21 cellular contexts compared by ENCODE assay signal in the genomic region with DNA sequence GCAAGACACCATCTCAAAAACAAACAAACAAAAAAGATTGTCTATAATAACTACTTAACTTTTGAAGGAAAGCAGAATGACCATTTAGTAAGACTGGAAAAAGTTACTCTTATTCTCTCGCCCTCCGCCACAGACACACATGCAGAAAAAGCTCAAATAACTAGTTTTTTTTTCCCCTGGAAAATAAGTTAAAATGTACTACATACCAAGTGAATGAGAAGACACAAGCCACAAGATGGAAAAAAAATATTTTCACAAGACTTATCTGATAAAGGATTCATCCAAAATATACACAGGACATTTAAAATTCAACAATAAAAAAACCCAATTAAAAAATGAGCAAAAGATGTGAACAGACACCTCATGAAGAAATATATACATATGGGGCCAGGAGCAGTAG. TPM values are rescaled to one million over a fixed set of nuclear protein-coding genes. Genes with fewer than 3 reads are reported as not detected.
DNase-seq lines count a peak whose midpoint lies in the region; ATAC-seq, FAIRE-seq and TF ChIP-seq lines count a peak whose summit lies in the region.
"Had no signal": no experiment of that assay in that cellular context is flagged by ENCODE, and none has a peak within 500 bp of the region (broad histone marks: within the 10 kb centered on the region; RNA-seq: fewer than 3 reads in every experiment).

No MANE protein-coding gene starts in this region.

- H3K4me1 ChIP-seq in astrocyte (ENCODE audit: insufficient read depth, low read length) (peaks cover 34% of the 10 kb centered on the region), tibial artery (peaks cover 0 to 60% (median 13%) of the 10 kb centered on the region in 4 donors)

- H3K27me3 ChIP-seq in astrocyte (ENCODE audit: insufficient read depth, low read length) (no peaks in the 10 kb centered on the region), tibial artery (no peaks in the 10 kb centered on the region)

- H3K36me3 ChIP-seq in astrocyte (ENCODE audit: insufficient read depth, low read length) (no peaks in the 10 kb centered on the region), tibial artery (no peaks in the 10 kb centered on the region)

- H3K4me3 ChIP-seq in astrocyte (ENCODE audit: insufficient read depth, low read depth, low read length) (peak overlapping the region; percentile 15), tibial artery (no peak overlapping the region)
- H3K4me3 ChIP-seq: A549, SK-N-MC had no signal

- H3K36me3 Mint-ChIP-seq in stimulated activated naive CD8-positive, alpha-beta T cell treated with anti-CD3 and anti-CD28 coated beads, Interleukin-15, Interleukin-2, amounts not matched to agents 100 ng/mL and 50 ng/mL, for 24 hours (ENCODE audit: low read depth) = no peaks in the 10 kb centered on the region
- no peaks in the 10 kb centered on the region for H3K36me3 Mint-ChIP-seq in astrocyte (ENCODE audit: low read depth, unreplicated experiment)
- H3K36me3 Mint-ChIP-seq in glutamatergic neuron (ENCODE audit: unreplicated experiment) = no peaks in the 10 kb centered on the region
- no peaks in the 10 kb centered on the region for H3K36me3 Mint-ChIP-seq in stimulated activated memory B cell treated with anti-CD40 and anti-IgM and Interleukin-4, amounts not matched to agents 10 μg/mL and 1 μg/mL and 100 μg/mL, for 72 hours
- H3K36me3 Mint-ChIP-seq: stimulated activated effector memory CD8-positive, alpha-beta T cell treated with anti-CD3 and anti-CD28 coated beads, Interleukin-12 subunit alpha, Interleukin-12 subunit beta, amount 100 ng/mL, for 72 hours had no signal

- intact Hi-C loops in tibial artery (cut with DNase I; ENCODE audit: low total_unique reads) = no loop called here

- TF ChIP-seq CTCF in astrocyte (IDR thresholded peaks at IDR 0.05; ENCODE audit: insufficient read depth, low read depth, low read length) (no peak), glutamatergic neuron (IDR thresholded peaks at IDR 0.05; ENCODE audit: partially characterized antibody, unreplicated experiment) (no peak), tibial artery (IDR thresholded peaks at IDR 0.05) (no peak), omental fat pad (IDR thresholded peaks at IDR 0.05) (no peak)

- no peak overlapping the region for H2AFZ ChIP-seq in astrocyte (ENCODE audit: low read depth, low read length)

- peak overlapping the region; percentile 56 for H3K9ac ChIP-seq in astrocyte (ENCODE audit: low read length)

- H3K4me3 Mint-ChIP-seq in stimulated activated naive CD8-positive, alpha-beta T cell treated with anti-CD3 and anti-CD28 coated beads, Interleukin-15, Interleukin-2, amounts not matched to agents 100 ng/mL and 50 ng/mL, for 24 hours = no peak overlapping the region
- H3K4me3 Mint-ChIP-seq in astrocyte (ENCODE audit: unreplicated experiment) = no peak overlapping the region
- no peak overlapping the region for H3K4me3 Mint-ChIP-seq in glutamatergic neuron (ENCODE audit: unreplicated experiment)
- H3K4me3 Mint-ChIP-seq in stimulated activated memory B cell treated with anti-CD40 and anti-IgM and Interleukin-4, amounts not matched to agents 10 μg/mL and 1 μg/mL and 100 μg/mL, for 72 hours = no peak overlapping the region
- H3K4me3 Mint-ChIP-seq: central memory CD8-positive, alpha-beta T cell; stimulated activated effector memory CD8-positive, alpha-beta T cell treated with anti-CD3 and anti-CD28 coated beads, Interleukin-12 subunit alpha, Interleukin-12 subunit beta, amount 100 ng/mL, for 72 hours had no signal

- DNase-seq in stimulated activated naive CD8-positive, alpha-beta T cell treated with anti-CD3 and anti-CD28 coated beads, Interleukin-15, Interleukin-2, amounts not matched to agents 100 U/mL and 50 U/mL, for 24 hours = no peak
- DNase-seq in astrocyte (ENCODE audit: low read depth) (peak; percentile 84), glutamatergic neuron (no peak), tibial artery (no peak), omental fat pad (ENCODE audit: low spot score) (no peak)
- DNase-seq in central memory CD4-positive, alpha-beta T cell = no peak
- DNase-seq: activated naive CD4-positive, alpha-beta T cell; H7; hippocampal formation; left colon; NCI-H1417; NCI-H2227 treated with DMSO at 0.1 percent for 48 hours; right cardiac atrium had no signal

- H3K27ac ChIP-seq in astrocyte (ENCODE audit: low read depth, low read length) = peak overlapping the region; percentile 62
- peak overlapping the region; percentile 26 to 66 for H3K27ac ChIP-seq in tibial artery
- H3K27ac ChIP-seq: A549 had no signal

- peak overlapping the region; percentile 21 for H3K27ac Mint-ChIP-seq in stimulated activated naive CD8-positive, alpha-beta T cell treated with anti-CD3 and anti-CD28 coated beads, Interleukin-15, Interleukin-2, amounts not matched to agents 100 ng/mL and 50 ng/mL, for 24 hours
- peak overlapping the region; percentile 56 for H3K27ac Mint-ChIP-seq in astrocyte (ENCODE audit: unreplicated experiment)
- H3K27ac Mint-ChIP-seq in glutamatergic neuron (ENCODE audit: unreplicated experiment) = peak overlapping the region; percentile 10
- H3K27ac Mint-ChIP-seq in stimulated activated memory B cell treated with anti-CD40 and anti-IgM and Interleukin-4, amounts not matched to agents 10 μg/mL and 1 μg/mL and 100 μg/mL, for 72 hours = no peak overlapping the region
- H3K27ac Mint-ChIP-seq: stimulated activated effector memory CD8-positive, alpha-beta T cell treated with anti-CD3 and anti-CD28 coated beads, Interleukin-12 subunit alpha, Interleukin-12 subunit beta, amount 100 ng/mL, for 72 hours had no signal

- H3K9me3 ChIP-seq in astrocyte (ENCODE audit: insufficient read depth, low read depth, low read length) = no peaks in the 10 kb centered on the region
- H3K9me3 ChIP-seq in tibial artery = no peaks in the 10 kb centered on the region
- H3K9me3 ChIP-seq: A549 had no signal

- peaks cover 54% of the 10 kb centered on the region for H3K4me1 Mint-ChIP-seq in stimulated activated naive CD8-positive, alpha-beta T cell treated with anti-CD3 and anti-CD28 coated beads, Interleukin-15, Interleukin-2, amounts not matched to agents 100 ng/mL and 50 ng/mL, for 24 hours (ENCODE audit: low read depth)
- H3K4me1 Mint-ChIP-seq in astrocyte (ENCODE audit: low read depth, unreplicated experiment) = peaks cover 34% of the 10 kb centered on the region
- peaks cover 38% of the 10 kb centered on the region for H3K4me1 Mint-ChIP-seq in glutamatergic neuron (ENCODE audit: low read depth, unreplicated experiment)
- H3K4me1 Mint-ChIP-seq in stimulated activated memory B cell treated with anti-CD40 and anti-IgM and Interleukin-4, amounts not matched to agents 10 μg/mL and 1 μg/mL and 100 μg/mL, for 72 hours = peaks cover 50% of the 10 kb centered on the region

- peaks cover 84% of the 10 kb centered on the region for H3K79me2 ChIP-seq in astrocyte (ENCODE audit: insufficient read depth, low read length)

- FAIRE-seq in astrocyte (lab: Jason Lieb, UNC) = no peak
- FAIRE-seq: A549, D721Med, endothelial cell of umbilical vein had no signal

- H3K27me3 Mint-ChIP-seq in stimulated activated naive CD8-positive, alpha-beta T cell treated with anti-CD3 and anti-CD28 coated beads, Interleukin-15, Interleukin-2, amounts not matched to agents 100 ng/mL and 50 ng/mL, for 24 hours = no peaks in the 10 kb centered on the region
- H3K27me3 Mint-ChIP-seq in astrocyte (ENCODE audit: low read depth, unreplicated experiment) (no peaks in the 10 kb centered on the region), glutamatergic neuron (ENCODE audit: unreplicated experiment) (peaks cover 2% of the 10 kb centered on the region)
- no peaks in the 10 kb centered on the region for H3K27me3 Mint-ChIP-seq in stimulated activated memory B cell treated with anti-CD40 and anti-IgM and Interleukin-4, amounts not matched to agents 10 μg/mL and 1 μg/mL and 100 μg/mL, for 72 hours
- H3K27me3 Mint-ChIP-seq: central memory CD8-positive, alpha-beta T cell had no signal

- no peak for ATAC-seq in stimulated activated naive CD8-positive, alpha-beta T cell treated with anti-CD3 and anti-CD28 coated beads, Interleukin-15, Interleukin-2, amounts not matched to agents 100 U/mL and 50 U/mL, for 24 hours
- no peak for ATAC-seq in stimulated activated memory B cell treated with anti-CD40 and anti-IgM and Interleukin-4, amounts not matched to agents 10 μg/mL and 1 μg/mL and 100 μg/mL, for 72 hours
- no peak for ATAC-seq in omental fat pad (ENCODE audit: low FRiP score)
- ATAC-seq: A549; left colon; stimulated activated effector memory CD8-positive, alpha-beta T cell treated with anti-CD3 and anti-CD28 coated beads, Interleukin-12 subunit alpha, Interleukin-12 subunit beta, amount 100 ng/mL, for 72 hours had no signal

- H3K4me2 ChIP-seq in astrocyte (ENCODE audit: low read length) = peak overlapping the region; percentile 64
- H3K4me2 ChIP-seq: A549 had no signal

- peaks cover 83% of the 10 kb centered on the region for H4K20me1 ChIP-seq in astrocyte (ENCODE audit: insufficient read depth, low read length)

- no peaks in the 10 kb centered on the region for H3K9me3 Mint-ChIP-seq in stimulated activated naive CD8-positive, alpha-beta T cell treated with anti-CD3 and anti-CD28 coated beads, Interleukin-15, Interleukin-2, amounts not matched to agents 100 ng/mL and 50 ng/mL, for 24 hours
- H3K9me3 Mint-ChIP-seq in astrocyte (ENCODE audit: unreplicated experiment) (no peaks in the 10 kb centered on the region), glutamatergic neuron (ENCODE audit: unreplicated experiment) (peaks cover 3% of the 10 kb centered on the region)
- H3K9me3 Mint-ChIP-seq in stimulated activated memory B cell treated with anti-CD40 and anti-IgM and Interleukin-4, amounts not matched to agents 10 μg/mL and 1 μg/mL and 100 μg/mL, for 72 hours = no peaks in the 10 kb centered on the region
- H3K9me3 Mint-ChIP-seq: central memory CD8-positive, alpha-beta T cell; stimulated activated effector memory CD8-positive, alpha-beta T cell treated with anti-CD3 and anti-CD28 coated beads, Interleukin-12 subunit alpha, Interleukin-12 subunit beta, amount 100 ng/mL, for 72 hours had no signal

RNA-seq across cellular contexts. Expression of a gene that starts 31.9 kb away (rescaled TPM):
- total RNA-seq in astrocyte = 16.3 and 16.7 TPM in 2 replicates
- total RNA-seq in glutamatergic neuron (ENCODE audit: unreplicated experiment) = 76.1 TPM
- 10 to 100 TPM; 21.3 to 46.0 (median 28.5) TPM for total RNA-seq in omental fat pad
